In the genomic region with DNA sequence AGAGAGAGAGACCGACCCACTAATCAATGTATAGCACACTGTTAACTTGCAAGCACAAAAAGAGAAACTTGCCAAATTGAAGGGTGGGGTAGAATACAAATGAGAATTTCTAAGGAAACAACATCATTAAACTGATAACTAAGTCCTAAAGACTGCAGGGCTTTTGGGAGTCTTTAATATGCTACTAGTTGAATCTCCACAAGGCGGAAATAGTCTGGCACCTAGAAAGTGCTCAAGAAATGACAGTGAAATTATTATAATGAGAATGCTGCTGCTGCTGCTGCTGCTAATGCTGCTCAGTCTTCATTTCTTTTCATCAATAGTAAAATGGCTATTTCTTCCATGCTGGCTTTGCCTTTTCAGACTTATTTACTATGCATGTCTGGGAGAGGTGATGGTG, we compare ENCODE assay signal across 1 cellular context.
TF ChIP-seq lines count a peak whose summit lies in the region.

No MANE protein-coding gene starts in this region.

TF ChIP-seq in GM23338, 12 proteins besides CTCF, POLR2A, EP300 and RAD21 (continued from another document):
- TF ChIP-seq, protein P1, sequence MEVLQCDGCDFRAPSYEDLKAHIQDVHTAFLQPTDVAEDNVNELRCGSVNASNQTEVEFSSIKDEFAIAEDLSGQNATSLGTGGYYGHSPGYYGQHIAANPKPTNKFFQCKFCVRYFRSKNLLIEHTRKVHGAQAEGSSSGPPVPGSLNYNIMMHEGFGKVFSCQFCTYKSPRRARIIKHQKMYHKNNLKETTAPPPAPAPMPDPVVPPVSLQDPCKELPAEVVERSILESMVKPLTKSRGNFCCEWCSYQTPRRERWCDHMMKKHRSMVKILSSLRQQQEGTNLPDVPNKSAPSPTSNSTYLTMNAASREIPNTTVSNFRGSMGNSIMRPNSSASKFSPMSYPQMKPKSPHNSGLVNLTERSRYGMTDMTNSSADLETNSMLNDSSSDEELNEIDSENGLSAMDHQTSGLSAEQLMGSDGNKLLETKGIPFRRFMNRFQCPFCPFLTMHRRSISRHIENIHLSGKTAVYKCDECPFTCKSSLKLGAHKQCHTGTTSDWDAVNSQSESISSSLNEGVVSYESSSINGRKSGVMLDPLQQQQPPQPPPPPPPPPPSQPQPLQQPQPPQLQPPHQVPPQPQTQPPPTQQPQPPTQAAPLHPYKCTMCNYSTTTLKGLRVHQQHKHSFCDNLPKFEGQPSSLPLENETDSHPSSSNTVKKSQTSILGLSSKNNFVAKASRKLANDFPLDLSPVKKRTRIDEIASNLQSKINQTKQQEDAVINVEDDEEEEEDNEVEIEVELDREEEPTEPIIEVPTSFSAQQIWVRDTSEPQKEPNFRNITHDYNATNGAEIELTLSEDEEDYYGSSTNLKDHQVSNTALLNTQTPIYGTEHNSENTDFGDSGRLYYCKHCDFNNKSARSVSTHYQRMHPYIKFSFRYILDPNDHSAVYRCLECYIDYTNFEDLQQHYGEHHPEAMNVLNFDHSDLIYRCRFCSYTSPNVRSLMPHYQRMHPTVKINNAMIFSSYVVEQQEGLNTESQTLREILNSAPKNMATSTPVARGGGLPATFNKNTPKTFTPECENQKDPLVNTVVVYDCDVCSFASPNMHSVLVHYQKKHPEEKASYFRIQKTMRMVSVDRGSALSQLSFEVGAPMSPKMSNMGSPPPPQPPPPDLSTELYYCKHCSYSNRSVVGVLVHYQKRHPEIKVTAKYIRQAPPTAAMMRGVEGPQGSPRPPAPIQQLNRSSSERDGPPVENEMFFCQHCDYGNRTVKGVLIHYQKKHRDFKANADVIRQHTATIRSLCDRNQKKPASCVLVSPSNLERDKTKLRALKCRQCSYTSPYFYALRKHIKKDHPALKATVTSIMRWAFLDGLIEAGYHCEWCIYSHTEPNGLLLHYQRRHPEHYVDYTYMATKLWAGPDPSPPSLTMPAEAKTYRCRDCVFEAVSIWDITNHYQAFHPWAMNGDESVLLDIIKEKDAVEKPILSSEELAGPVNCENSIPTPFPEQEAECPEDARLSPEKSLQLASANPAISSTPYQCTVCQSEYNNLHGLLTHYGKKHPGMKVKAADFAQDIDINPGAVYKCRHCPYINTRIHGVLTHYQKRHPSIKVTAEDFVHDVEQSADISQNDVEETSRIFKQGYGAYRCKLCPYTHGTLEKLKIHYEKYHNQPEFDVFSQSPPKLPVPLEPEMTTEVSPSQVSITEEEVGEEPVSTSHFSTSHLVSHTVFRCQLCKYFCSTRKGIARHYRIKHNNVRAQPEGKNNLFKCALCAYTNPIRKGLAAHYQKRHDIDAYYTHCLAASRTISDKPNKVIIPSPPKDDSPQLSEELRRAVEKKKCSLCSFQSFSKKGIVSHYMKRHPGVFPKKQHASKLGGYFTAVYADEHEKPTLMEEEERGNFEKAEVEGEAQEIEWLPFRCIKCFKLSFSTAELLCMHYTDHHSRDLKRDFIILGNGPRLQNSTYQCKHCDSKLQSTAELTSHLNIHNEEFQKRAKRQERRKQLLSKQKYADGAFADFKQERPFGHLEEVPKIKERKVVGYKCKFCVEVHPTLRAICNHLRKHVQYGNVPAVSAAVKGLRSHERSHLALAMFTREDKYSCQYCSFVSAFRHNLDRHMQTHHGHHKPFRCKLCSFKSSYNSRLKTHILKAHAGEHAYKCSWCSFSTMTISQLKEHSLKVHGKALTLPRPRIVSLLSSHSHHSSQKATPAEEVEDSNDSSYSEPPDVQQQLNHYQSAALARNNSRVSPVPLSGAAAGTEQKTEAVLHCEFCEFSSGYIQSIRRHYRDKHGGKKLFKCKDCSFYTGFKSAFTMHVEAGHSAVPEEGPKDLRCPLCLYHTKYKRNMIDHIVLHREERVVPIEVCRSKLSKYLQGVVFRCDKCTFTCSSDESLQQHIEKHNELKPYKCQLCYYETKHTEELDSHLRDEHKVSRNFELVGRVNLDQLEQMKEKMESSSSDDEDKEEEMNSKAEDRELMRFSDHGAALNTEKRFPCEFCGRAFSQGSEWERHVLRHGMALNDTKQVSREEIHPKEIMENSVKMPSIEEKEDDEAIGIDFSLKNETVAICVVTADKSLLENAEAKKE (CRISPR knock-in tag; IDR thresholded peaks at IDR 0.05) = no peak
- no peak for TF ChIP-seq ZNF331 (CRISPR knock-in tag; IDR thresholded peaks at IDR 0.05; ENCODE audit: low read depth)
- no peak for TF ChIP-seq STAT1 (IDR thresholded peaks at IDR 0.05; ENCODE audit: unreplicated experiment)
- no peak for TF ChIP-seq JUNB (IDR thresholded peaks at IDR 0.05; ENCODE audit: unreplicated experiment)
